In genomic region chr3:138174421-138175122, GRCh38 we compare ENCODE assay signal across 1 cellular context.
TF ChIP-seq lines count a peak whose summit lies in the region.

Gene DBR1, minus strand, starts transcription at chr3:138174921. Its CDS starts 126 bp downstream, at chr3:138174795.

TF ChIP-seq in HepG2, 621 proteins besides CTCF, POLR2A, EP300 and RAD21 (continued from another document and continues in another):
- TF ChIP-seq ZBTB2 (CRISPR knock-in tag; IDR thresholded peaks at IDR 0.05; ENCODE audit: low read depth) (no peak), NONO (IDR thresholded peaks at IDR 0.05) (no peak), NONO (CRISPR knock-in tag; conservative IDR thresholded peaks at IDR 0.05) (no peak), USF2 (IDR thresholded peaks at IDR 0.05; ENCODE audit: low read depth, low read length) (no peak), USF2 (CRISPR knock-in tag; IDR thresholded peaks at IDR 0.05; ENCODE audit: borderline replicate concordance) (no peak), PITX1 (CRISPR knock-in tag; IDR thresholded peaks at IDR 0.05) (peak; percentile 73), GTF2F1 (IDR thresholded peaks at IDR 0.05; ENCODE audit: low read length) (no peak), SMYD3 (CRISPR knock-in tag; IDR thresholded peaks at IDR 0.05) (0 out of 2 replicates have a peak, but pooled peaks have one; percentile 24), ZNF674 (CRISPR knock-in tag; IDR thresholded peaks at IDR 0.05; ENCODE audit: low read depth) (no peak), ARID5B (CRISPR knock-in tag; IDR thresholded peaks at IDR 0.05) (peak; percentile 52), ZNF605 (CRISPR knock-in tag; IDR thresholded peaks at IDR 0.05) (peak; percentile 28; the same call in 1 of the 2 replicates), AHR (CRISPR knock-in tag; IDR thresholded peaks at IDR 0.05) (peak; percentile 63; the same call in 1 of the 2 replicates), NFKB2 (CRISPR knock-in tag; IDR thresholded peaks at IDR 0.05; ENCODE audit: borderline replicate concordance) (peak; percentile 71; the same call in 1 of the 2 replicates), HMGXB3 (CRISPR knock-in tag; IDR thresholded peaks at IDR 0.05; ENCODE audit: borderline replicate concordance) (0 out of 2 replicates have a peak, but pooled peaks have one; percentile 33), YEATS4 (CRISPR knock-in tag; IDR thresholded peaks at IDR 0.05; ENCODE audit: borderline replicate concordance) (no peak; the same call in 1 of the 2 replicates), PHF8 (CRISPR knock-in tag; IDR thresholded peaks at IDR 0.05) (peak; percentile 97), GATA4 (IDR thresholded peaks at IDR 0.05; ENCODE audit: borderline replicate concordance, low read depth) (0 out of 2 replicates have a peak, but pooled peaks have one; percentile 35), ZFY (CRISPR knock-in tag; IDR thresholded peaks at IDR 0.05) (peak; percentile 93), ZNF720 (CRISPR knock-in tag; IDR thresholded peaks at IDR 0.05) (no peak), RFX1 (IDR thresholded peaks at IDR 0.05) (no peak), HOMEZ (CRISPR knock-in tag; IDR thresholded peaks at IDR 0.05; ENCODE audit: low read depth) (no peak), ZNF543 (CRISPR knock-in tag; IDR thresholded peaks at IDR 0.05) (peak; percentile 63; the same call in 1 of the 2 replicates), ZNF432 (CRISPR knock-in tag; IDR thresholded peaks at IDR 0.05; ENCODE audit: borderline replicate concordance) (no peak), ZNF232 (CRISPR knock-in tag; IDR thresholded peaks at IDR 0.05; ENCODE audit: borderline replicate concordance) (peak; percentile 67; the same call in 1 of the 2 replicates), THRA (CRISPR knock-in tag; IDR thresholded peaks at IDR 0.05; ENCODE audit: borderline replicate concordance) (peak; percentile 52; the same call in 1 of the 2 replicates), KMT2B (CRISPR knock-in tag; IDR thresholded peaks at IDR 0.05) (peak; percentile 86), ZFYVE20 (CRISPR knock-in tag; IDR thresholded peaks at IDR 0.05; ENCODE audit: borderline replicate concordance, low read depth) (no peak), NFAT5 (CRISPR knock-in tag; IDR thresholded peaks at IDR 0.05) (0 out of 2 replicates have a peak, but pooled peaks have one; percentile 36), ETV5 (CRISPR knock-in tag; IDR thresholded peaks at IDR 0.05; ENCODE audit: borderline replicate concordance) (no peak; the same call in 1 of the 2 replicates), ELF3 (CRISPR knock-in tag; IDR thresholded peaks at IDR 0.05) (peak; percentile 70), ZSCAN30 (CRISPR knock-in tag; IDR thresholded peaks at IDR 0.05) (no peak), EEA1 (CRISPR knock-in tag; IDR thresholded peaks at IDR 0.05; ENCODE audit: borderline replicate concordance) (0 out of 2 replicates have a peak, but pooled peaks have one; percentile 40), HINFP (CRISPR knock-in tag; IDR thresholded peaks at IDR 0.05; ENCODE audit: low read depth) (peak; percentile 47; the same call in 1 of the 2 replicates), NR2F6 (IDR thresholded peaks at IDR 0.05) (peak; percentile 47; the same call in 1 of the 2 replicates), NR2F6 (CRISPR knock-in tag; IDR thresholded peaks at IDR 0.05) (peak; percentile 9; the same call in 1 of the 2 replicates), ZNF501 (CRISPR knock-in tag; IDR thresholded peaks at IDR 0.05) (peak; percentile 39; the same call in 1 of the 2 replicates), MAFG (CRISPR knock-in tag; IDR thresholded peaks at IDR 0.05) (no peak), KLF16 (CRISPR knock-in tag; IDR thresholded peaks at IDR 0.05) (0 out of 4 replicates have a peak, but pooled peaks of 1 of the 2 experiments have one; percentile 39)
